Comparison of ENCODE assay signal across 14 cellular contexts in the genomic region with DNA sequence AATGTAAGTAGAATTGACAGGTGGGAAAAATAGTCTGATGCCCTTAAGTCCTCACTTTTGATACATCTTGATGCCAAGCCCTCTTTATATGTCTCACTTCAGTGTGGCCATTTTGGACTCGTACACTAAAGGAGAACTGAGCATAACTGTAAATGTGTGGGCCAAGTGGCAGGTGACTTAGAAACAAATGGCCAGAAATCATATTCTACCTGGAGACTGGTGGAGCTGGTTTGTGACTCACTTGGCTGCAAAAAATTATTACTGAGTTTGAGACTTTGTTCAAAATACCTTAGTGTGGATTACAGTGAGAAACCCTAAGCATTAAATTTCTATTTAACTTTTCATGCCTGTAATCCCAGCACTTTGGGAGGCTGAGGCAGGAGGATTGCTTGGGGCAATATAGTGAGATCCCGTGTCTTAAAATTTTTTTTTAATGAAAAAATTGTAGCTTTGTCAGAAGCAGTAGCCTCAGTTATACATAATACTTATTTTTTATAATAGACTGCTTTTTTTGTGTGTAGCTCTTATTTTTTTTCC. TPM values are rescaled to one million over a fixed set of nuclear protein-coding genes. Genes with fewer than 3 reads are reported as not detected.
DNase-seq lines count a peak whose midpoint lies in the region; ATAC-seq and TF ChIP-seq lines count a peak whose summit lies in the region.
"Had no signal": no experiment of that assay in that cellular context is flagged by ENCODE, and none has a peak within 500 bp of the region (broad histone marks: within the 10 kb centered on the region; RNA-seq: fewer than 3 reads in every experiment).

No MANE protein-coding gene starts in this region.

- H3K27me3 ChIP-seq in tibial artery: no peaks in the 10 kb centered on the region
- H3K27me3 ChIP-seq: right atrium auricular region, upper lobe of right lung had no signal

- POLR2A ChIA-PET in activated CD8-positive, alpha-beta T cell treated with anti-CD3 and anti-CD28 coated beads for 36 hours (lab: Charles Lee): interaction anchor here (0.6 to 7.4 kb wide), 6 partner anchors 8 to 203 kb away, joined by 3 to 69 read pairs (median 5); no protein-coding TSS in a partner anchor

- peaks cover 79% of the 10 kb centered on the region for H3K4me1 Mint-ChIP-seq in stimulated activated naive CD8-positive, alpha-beta T cell treated with anti-CD3 and anti-CD28 coated beads, Interleukin-15, Interleukin-2, amounts not matched to agents 100 ng/mL and 50 ng/mL, for 24 hours (ENCODE audit: low read depth)
- H3K4me1 Mint-ChIP-seq in activated CD8-positive, alpha-beta T cell treated with anti-CD3 and anti-CD28 coated beads for 36 hours (ENCODE audit: low read depth): peaks cover 68% of the 10 kb centered on the region
- H3K4me1 Mint-ChIP-seq in immature natural killer cell: peaks cover 84% of the 10 kb centered on the region in 2 donors

- no peak for TF ChIP-seq CTCF in activated CD8-positive, alpha-beta T cell treated with anti-CD3 and anti-CD28 coated beads for 36 hours (IDR thresholded peaks at IDR 0.05)
- no peak for TF ChIP-seq CTCF in tibial artery (IDR thresholded peaks at IDR 0.05)

- H3K36me3 ChIP-seq in tibial artery: peaks cover 0 to 12% (median 0%) of the 10 kb centered on the region in 3 donors

- H3K27ac ChIP-seq in tibial artery: no peak overlapping the region
- H3K27ac ChIP-seq: upper lobe of right lung had no signal

- peaks cover 83% of the 10 kb centered on the region for H3K36me3 Mint-ChIP-seq in stimulated activated naive CD8-positive, alpha-beta T cell treated with anti-CD3 and anti-CD28 coated beads, Interleukin-15, Interleukin-2, amounts not matched to agents 100 ng/mL and 50 ng/mL, for 24 hours (ENCODE audit: low read depth)
- peaks cover 76% of the 10 kb centered on the region for H3K36me3 Mint-ChIP-seq in activated CD8-positive, alpha-beta T cell treated with anti-CD3 and anti-CD28 coated beads for 36 hours (ENCODE audit: low read depth)
- H3K36me3 Mint-ChIP-seq in immature natural killer cell: peaks cover 12 to 22% (median 20%) of the 10 kb centered on the region in 3 donors

- DNase-seq in stimulated activated naive CD8-positive, alpha-beta T cell treated with anti-CD3 and anti-CD28 coated beads, Interleukin-15, Interleukin-2, amounts not matched to agents 100 U/mL and 50 U/mL, for 24 hours: no peak
- DNase-seq in activated CD8-positive, alpha-beta T cell treated with anti-CD3 and anti-CD28 coated beads for 36 hours: no peak
- DNase-seq in immature natural killer cell (no peak), HT-29 (ENCODE audit: low spot score) (no peak), LoVo (ENCODE audit: low spot score) (no peak), tibial artery (no peak)
- DNase-seq: amygdala, hippocampal formation, Right ventricle myocardium superior, upper lobe of right lung had no signal

- H3K27me3 Mint-ChIP-seq in stimulated activated naive CD8-positive, alpha-beta T cell treated with anti-CD3 and anti-CD28 coated beads, Interleukin-15, Interleukin-2, amounts not matched to agents 100 ng/mL and 50 ng/mL, for 24 hours: no peaks in the 10 kb centered on the region
- no peaks in the 10 kb centered on the region for H3K27me3 Mint-ChIP-seq in activated CD8-positive, alpha-beta T cell treated with anti-CD3 and anti-CD28 coated beads for 36 hours
- H3K27me3 Mint-ChIP-seq in immature natural killer cell (ENCODE audit: low read depth in 3 of 3): peaks cover 8 to 28% (median 8%) of the 10 kb centered on the region in 3 donors

- no peaks in the 10 kb centered on the region for H3K9me3 Mint-ChIP-seq in stimulated activated naive CD8-positive, alpha-beta T cell treated with anti-CD3 and anti-CD28 coated beads, Interleukin-15, Interleukin-2, amounts not matched to agents 100 ng/mL and 50 ng/mL, for 24 hours
- no peaks in the 10 kb centered on the region for H3K9me3 Mint-ChIP-seq in activated CD8-positive, alpha-beta T cell treated with anti-CD3 and anti-CD28 coated beads for 36 hours
- H3K9me3 Mint-ChIP-seq in immature natural killer cell: no peaks in the 10 kb centered on the region
- H3K9me3 Mint-ChIP-seq: mesothelial cell of epicardium had no signal

- intact Hi-C loops in activated CD8-positive, alpha-beta T cell treated with anti-CD3 and anti-CD28 coated beads for 36 hours (cut with micrococcal nuclease): no loop called here
- intact Hi-C loops in tibial artery (cut with DNase I; ENCODE audit: low total_unique reads): loop anchor here (10.0 kb wide), 1 partner anchor 232 kb away; the partner anchor contains the start of gene CARHSP1

- H3K4me1 ChIP-seq in tibial artery: peaks cover 0 to 86% (median 60%) of the 10 kb centered on the region in 4 donors

- ATAC-seq in stimulated activated naive CD8-positive, alpha-beta T cell treated with anti-CD3 and anti-CD28 coated beads, Interleukin-15, Interleukin-2, amounts not matched to agents 100 U/mL and 50 U/mL, for 24 hours: no peak
- ATAC-seq in activated CD8-positive, alpha-beta T cell treated with anti-CD3 and anti-CD28 coated beads for 36 hours: no peak
- ATAC-seq in HG02571 (IDR thresholded peaks at IDR 0.05; ENCODE audit: unreplicated experiment): no peak
- ATAC-seq: upper lobe of right lung had no signal

- CTCF ChIA-PET in activated CD8-positive, alpha-beta T cell treated with anti-CD3 and anti-CD28 coated beads for 36 hours (lab: Charles Lee): interaction anchor here (1.5 to 3.8 kb wide), 3 partner anchors 14 to 88 kb away, joined by 3 to 9 read pairs (median 6); no protein-coding TSS in a partner anchor

- no peaks in the 10 kb centered on the region for H3K9me3 ChIP-seq in tibial artery
- H3K9me3 ChIP-seq: right atrium auricular region, upper lobe of right lung had no signal

- peak overlapping the region; percentile 98 for H3K4me3 Mint-ChIP-seq in stimulated activated naive CD8-positive, alpha-beta T cell treated with anti-CD3 and anti-CD28 coated beads, Interleukin-15, Interleukin-2, amounts not matched to agents 100 ng/mL and 50 ng/mL, for 24 hours
- H3K4me3 Mint-ChIP-seq in activated CD8-positive, alpha-beta T cell treated with anti-CD3 and anti-CD28 coated beads for 36 hours: peak overlapping the region; percentile 62
- H3K4me3 Mint-ChIP-seq in immature natural killer cell: peak overlapping the region; percentile 13 to 99 (median 68)
- H3K4me3 Mint-ChIP-seq: mesothelial cell of epicardium had no signal

- peak overlapping the region; percentile 50 for H3K27ac Mint-ChIP-seq in stimulated activated naive CD8-positive, alpha-beta T cell treated with anti-CD3 and anti-CD28 coated beads, Interleukin-15, Interleukin-2, amounts not matched to agents 100 ng/mL and 50 ng/mL, for 24 hours
- peak overlapping the region; percentile 61 for H3K27ac Mint-ChIP-seq in activated CD8-positive, alpha-beta T cell treated with anti-CD3 and anti-CD28 coated beads for 36 hours
- peak overlapping the region in 1 of 6 donors; percentile 44 for H3K27ac Mint-ChIP-seq in immature natural killer cell

- H3K4me3 ChIP-seq in tibial artery: no peak overlapping the region
- H3K4me3 ChIP-seq: right atrium auricular region had no signal

RNA-seq across cellular contexts. Expression of gene HAPSTR1, which starts 5.0 kb away (rescaled TPM):
- total RNA-seq in activated CD8-positive, alpha-beta T cell treated with anti-CD3 and anti-CD28 coated beads for 36 hours: 10 to 100 TPM; 52.5 to 53.4 TPM
- polyA plus RNA-seq in immature natural killer cell: 10 to 100 TPM in 1 of 3 donors, 1 to 10 TPM in 2; 4.9 to 20.2 (median 6.1) TPM
- total RNA-seq in HT-29 (2014; rRNA removed; shearing (Covaris generic)): 30.3 and 31.4 TPM in 2 replicates
